Comparison of ENCODE assay signal across 22 cellular contexts in the genomic region with DNA sequence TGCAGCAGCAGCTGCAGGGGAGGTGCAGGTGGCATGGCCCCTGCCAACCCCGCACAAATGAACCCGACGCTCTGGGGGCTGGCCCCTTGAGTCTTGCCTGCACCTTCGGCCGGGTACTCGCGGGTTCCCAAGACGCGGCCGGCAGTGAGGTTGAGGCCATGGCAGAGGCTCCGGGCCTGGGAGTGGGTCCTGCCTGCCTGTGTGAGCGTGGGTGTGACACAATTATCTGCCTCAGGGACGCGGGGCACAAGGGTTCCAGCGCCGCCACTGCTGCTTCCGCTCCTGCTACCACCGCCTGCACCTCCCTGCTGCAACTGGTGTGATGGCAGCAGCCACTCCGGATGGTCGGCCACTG. TPM values are rescaled to one million over a fixed set of nuclear protein-coding genes. Genes with fewer than 3 reads are reported as not detected.
"Had no signal": no experiment of that assay in that cellular context is flagged by ENCODE, and none has a peak within 500 bp of the region (broad histone marks: within the 10 kb centered on the region; RNA-seq: fewer than 3 reads in every experiment).

No MANE protein-coding gene starts in this region.

- H3K9me3 Mint-ChIP-seq: activated naive CD4-positive, alpha-beta T cell treated with anti-CD3 and anti-CD28 coated beads, Interleukin-2, amount 50 U/mL, for 24 hours; activated T-cell treated with anti-CD3 and anti-CD28 coated beads, Interleukin-2, amount 50 U/mL, for 24 hours; activated T-helper 1 cell treated with anti-CD3 and anti-CD28 coated beads, Interleukin-12 subunit alpha, Interleukin-12 subunit beta, Interleukin-2, Interleukin-4 antibody, amounts not matched to agents 30 ng/mL and 10 ng/mL and 1 ng/mL, durations not matched to agents 14 hours and 24 hours and 36 hours had no signal

- H3K4me3 ChIP-seq: SK-N-MC had no signal

- H3K4me3 Mint-ChIP-seq: activated CD8-positive, alpha-beta memory T cell treated with anti-CD3 and anti-CD28 coated beads, Interleukin-2, amount 10 ng/mL, durations not matched to agents 7 days and 5 days; activated naive CD4-positive, alpha-beta T cell treated with anti-CD3 and anti-CD28 coated beads, Interleukin-2, amount 50 U/mL, for 24 hours; activated T-cell treated with anti-CD3 and anti-CD28 coated beads, Interleukin-2, amount 50 U/mL, for 24 hours; activated T-helper 1 cell treated with anti-CD3 and anti-CD28 coated beads, Interleukin-12 subunit alpha, Interleukin-12 subunit beta, Interleukin-2, Interleukin-4 antibody, amounts not matched to agents 30 ng/mL and 10 ng/mL and 1 ng/mL, durations not matched to agents 14 hours and 24 hours and 36 hours; WTC11 had no signal

- H3K4me1 Mint-ChIP-seq: activated CD8-positive, alpha-beta memory T cell treated with anti-CD3 and anti-CD28 coated beads, Interleukin-2, amount 10 ng/mL, durations not matched to agents 7 days and 5 days; activated naive CD4-positive, alpha-beta T cell treated with anti-CD3 and anti-CD28 coated beads, Interleukin-2, amount 50 U/mL, for 24 hours; WTC11 had no signal

- DNase-seq: activated CD4-positive, alpha-beta T cell treated with anti-CD3 and anti-CD28 coated beads for 48 hours; activated CD4-positive, alpha-beta T cell treated with anti-CD3 and anti-CD28 coated beads, Interleukin-2, amount 50 U/mL, for 48 hours; activated CD4-positive, CD25-positive, alpha-beta regulatory T cell treated with anti-CD3 and anti-CD28 coated beads, Interleukin-2, amount 50 U/mL, for 72 hours; activated CD8-positive, alpha-beta memory T cell treated with anti-CD3 and anti-CD28 coated beads, Interleukin-2, amount 10 ng/mL, durations not matched to agents 7 days and 5 days; activated effector memory CD4-positive, alpha-beta T cell treated with Interleukin-2 at 50 U/mL for 16 hours; activated naive CD4-positive, alpha-beta T cell; activated T-cell treated with anti-CD3 and anti-CD28 coated beads, Interleukin-2, amount 50 U/mL, for 24 hours; amygdala; Karpas-422; MM.1S; NCI-H1105; NCI-H1436 treated with DMSO at 0.1 percent for 48 hours; NCI-H187; NCI-H2081; NCI-H446 treated with DMSO at 0.1 percent for 48 hours; NCI-H524 treated with DMSO at 0.1 percent for 48 hours; NCI-H82; SW 1271 had no signal

- H3K27ac Mint-ChIP-seq: activated CD8-positive, alpha-beta memory T cell treated with anti-CD3 and anti-CD28 coated beads, Interleukin-2, amount 10 ng/mL, durations not matched to agents 7 days and 5 days; activated T-cell treated with anti-CD3 and anti-CD28 coated beads, Interleukin-2, amount 50 U/mL, for 24 hours; activated T-helper 1 cell treated with anti-CD3 and anti-CD28 coated beads, Interleukin-12 subunit alpha, Interleukin-12 subunit beta, Interleukin-2, Interleukin-4 antibody, amounts not matched to agents 30 ng/mL and 10 ng/mL and 1 ng/mL, durations not matched to agents 14 hours and 24 hours and 36 hours; WTC11 had no signal

- H3K27me3 Mint-ChIP-seq: activated CD8-positive, alpha-beta memory T cell treated with anti-CD3 and anti-CD28 coated beads, Interleukin-2, amount 10 ng/mL, durations not matched to agents 7 days and 5 days; activated naive CD4-positive, alpha-beta T cell treated with anti-CD3 and anti-CD28 coated beads, Interleukin-2, amount 50 U/mL, for 24 hours; activated T-cell treated with anti-CD3 and anti-CD28 coated beads, Interleukin-2, amount 50 U/mL, for 24 hours had no signal

- H3K27ac ChIP-seq: SK-N-MC had no signal

- ATAC-seq: activated CD8-positive, alpha-beta memory T cell treated with anti-CD3 and anti-CD28 coated beads, Interleukin-2, amount 10 ng/mL, durations not matched to agents 7 days and 5 days had no signal

RNA-seq across cellular contexts. Expression of a gene that starts 20.9 kb away (rescaled TPM):
- total RNA-seq: activated CD8-positive, alpha-beta memory T cell treated with anti-CD3 and anti-CD28 coated beads, Interleukin-2, amount 10 ng/mL, durations not matched to agents 7 days and 5 days; activated T-helper 1 cell treated with anti-CD3 and anti-CD28 coated beads, Interleukin-12 subunit alpha, Interleukin-12 subunit beta, Interleukin-2, Interleukin-4 antibody, amounts not matched to agents 30 ng/mL and 10 ng/mL and 1 ng/mL, durations not matched to agents 14 hours and 24 hours and 36 hours had no signal
